9 cellular contexts compared by ENCODE assay signal in genomic region chr4:83013931-83014330, GRCh38. TPM values are rescaled to one million over a fixed set of nuclear protein-coding genes. Genes with fewer than 3 reads are reported as not detected.
DNase-seq lines count a peak whose midpoint lies in the region; ATAC-seq and TF ChIP-seq lines count a peak whose summit lies in the region.
"Had no signal": no experiment of that assay in that cellular context is flagged by ENCODE, and none has a peak within 500 bp of the region (broad histone marks: within the 10 kb centered on the region; RNA-seq: fewer than 3 reads in every experiment).

No MANE protein-coding gene starts in this region.

- DNase-seq in CD8-positive, alpha-beta T cell, result no peak
- DNase-seq in breast epithelium (ENCODE audit: low spot score in 2 of 2), result no peak
- no peak for DNase-seq in neural progenitor cell (ENCODE audit: low spot score)
- DNase-seq in NCI-H187 treated with DMSO at 0.1 percent for 48 hours (lab: John Stamatoyannopoulos, UW), result no peak
- no peak for DNase-seq in dedifferentiated amniotic fluid mesenchymal stem cell (ENCODE audit: extremely low spot score)
- no peak for DNase-seq in effector CD8-positive, alpha-beta T cell (lab: John Stamatoyannopoulos, UW)
- DNase-seq in mesenteric fat pad (ENCODE audit: low spot score), result no peak
- DNase-seq: activated CD4-positive, alpha-beta T cell treated with anti-CD3 and anti-CD28 coated beads for 48 hours had no signal

- no peak overlapping the region for H3K9ac ChIP-seq in neural progenitor cell

- no peaks in the 10 kb centered on the region for H3K36me3 ChIP-seq in CD8-positive, alpha-beta T cell (ENCODE audit: insufficient read depth, low read length)
- no peaks in the 10 kb centered on the region for H3K36me3 ChIP-seq in KOPT-K1 (ENCODE audit: insufficient read depth, low read length)
- no peaks in the 10 kb centered on the region for H3K36me3 ChIP-seq in breast epithelium
- no peaks in the 10 kb centered on the region for H3K36me3 ChIP-seq in neural progenitor cell

- H3F3A ChIP-seq in neural progenitor cell (ENCODE audit: low read depth), result peaks cover 13% of the 10 kb centered on the region

- H3K4me3 ChIP-seq in CD8-positive, alpha-beta T cell (ENCODE audit: low read depth, low read length), result no peak overlapping the region
- H3K4me3 ChIP-seq in breast epithelium (peak overlapping the region in 2 of 3 donors; percentile 75 to 80), neural progenitor cell (no peak overlapping the region)

- intact Hi-C loops in CD8-positive, alpha-beta T cell (cut with DNase I, micrococcal nuclease), result loop anchor here (1.0 to 10.0 kb wide), 10 partner anchors 20 to 727 kb away; partner anchors contain the start of genes PLAC8 (in 2 of the 2), THAP9 (in 2 of the 2), ABRAXAS1 (in 1 of the 2) and COQ2 (in 1 of the 2)
- intact Hi-C loops in breast epithelium (cut with DNase I; ENCODE audit: low total_unique reads), result no loop called here

- no peaks in the 10 kb centered on the region for H3K9me3 Mint-ChIP-seq in CD8-positive, alpha-beta T cell
- H3K9me3 Mint-ChIP-seq in neural progenitor cell, result no peaks in the 10 kb centered on the region

- no peak for ATAC-seq in CD8-positive, alpha-beta T cell

- peaks cover 11% of the 10 kb centered on the region for H3K36me3 Mint-ChIP-seq in CD8-positive, alpha-beta T cell
- no peaks in the 10 kb centered on the region for H3K36me3 Mint-ChIP-seq in neural progenitor cell

- POLR2A ChIA-PET in CD8-positive, alpha-beta T cell (lab: Charles Lee), result interaction anchor here (0.8 to 4.6 kb wide), 5 partner anchors 18 to 584 kb away, joined by 3 to 49 read pairs (median 6); partner anchors contain the start of genes COPS4 and HNRNPDL

- TF ChIP-seq POLR2A in breast epithelium (IDR thresholded peaks at IDR 0.05), result no peak

- no peaks in the 10 kb centered on the region for H3K27me3 Mint-ChIP-seq in CD8-positive, alpha-beta T cell (ENCODE audit: low read depth)
- H3K27me3 Mint-ChIP-seq in neural progenitor cell (ENCODE audit: insufficient read depth, low read depth), result peaks cover 3% of the 10 kb centered on the region

- H3K27ac Mint-ChIP-seq in CD8-positive, alpha-beta T cell, result no peak overlapping the region
- peak overlapping the region; percentile 7 for H3K27ac Mint-ChIP-seq in neural progenitor cell

- H2AFZ ChIP-seq in neural progenitor cell (replicated peaks), result peak overlapping the region; percentile 91

- no peaks in the 10 kb centered on the region for H3K9me3 ChIP-seq in CD8-positive, alpha-beta T cell (ENCODE audit: low read length)
- H3K9me3 ChIP-seq in KOPT-K1 (ENCODE audit: insufficient read depth, low read length, poor library complexity, severe bottlenecking), result no peaks in the 10 kb centered on the region
- H3K9me3 ChIP-seq in breast epithelium, result no peaks in the 10 kb centered on the region
- no peaks in the 10 kb centered on the region for H3K9me3 ChIP-seq in neural progenitor cell (ENCODE audit: low read depth)

- H3K4me2 ChIP-seq in neural progenitor cell, result no peak overlapping the region

- no peaks in the 10 kb centered on the region for H3K27me3 ChIP-seq in CD8-positive, alpha-beta T cell (ENCODE audit: insufficient read depth, low read length)
- H3K27me3 ChIP-seq in breast epithelium (no peaks in the 10 kb centered on the region), neural progenitor cell (peaks cover 15% of the 10 kb centered on the region)

- peaks cover 25% of the 10 kb centered on the region for H3K4me1 ChIP-seq in CD8-positive, alpha-beta T cell (ENCODE audit: insufficient read depth, low read length)
- H3K4me1 ChIP-seq in breast epithelium, result no peaks in the 10 kb centered on the region
- peaks cover 18% of the 10 kb centered on the region for H3K4me1 ChIP-seq in neural progenitor cell

- peaks cover 22% of the 10 kb centered on the region for H3K79me2 ChIP-seq in neural progenitor cell (ENCODE audit: low read depth)

- peak overlapping the region; percentile 90 for H3K4me3 Mint-ChIP-seq in CD8-positive, alpha-beta T cell
- peak overlapping the region; percentile 86 for H3K4me3 Mint-ChIP-seq in neural progenitor cell

- CTCF ChIA-PET in CD8-positive, alpha-beta T cell (lab: Charles Lee), result interaction anchor here (1.3 to 2.5 kb wide), 3 partner anchors 21 to 585 kb away, joined by 3 to 10 read pairs (median 5); partner anchors contain the start of gene COPS4

- H3K27ac ChIP-seq in CD8-positive, alpha-beta T cell (ENCODE audit: low read depth, low read length), result no peak overlapping the region
- H3K27ac ChIP-seq in KOPT-K1 (ENCODE audit: low read depth, low read length, poor library complexity, severe bottlenecking) (peak overlapping the region; percentile 88), breast epithelium (peak overlapping the region; percentile 89), neural progenitor cell (no peak overlapping the region)

- H4K20me1 ChIP-seq in neural progenitor cell (ENCODE audit: low read depth), result no peaks in the 10 kb centered on the region

- TF ChIP-seq CTCF in CD8-positive, alpha-beta T cell (IDR thresholded peaks at IDR 0.05), result no peak
- TF ChIP-seq CTCF in breast epithelium (IDR thresholded peaks at IDR 0.05) (no peak), neural progenitor cell (IDR thresholded peaks at IDR 0.05) (no peak)

- peaks cover 35% of the 10 kb centered on the region for H3K4me1 Mint-ChIP-seq in CD8-positive, alpha-beta T cell (ENCODE audit: low read depth)
- peaks cover 24% of the 10 kb centered on the region for H3K4me1 Mint-ChIP-seq in neural progenitor cell

RNA-seq across cellular contexts. Expression of gene LIN54, which starts 3.3 kb away (rescaled TPM):
- 10 to 100 TPM; 10.2 to 10.6 TPM for total RNA-seq in CD8-positive, alpha-beta T cell
- total RNA-seq in breast epithelium (10 to 100 TPM in 2 of 3 donors, 1 to 10 TPM in 1; 9.8 to 14.0 (median 11.7) TPM), neural progenitor cell (ENCODE audit: low replicate concordance) (18.1 and 27.4 TPM in 2 replicates), mesenteric fat pad (8.1 TPM)

RNA-seq across cellular contexts. Expression of gene COPS4, which starts 21.1 kb away (rescaled TPM):
- 10 to 100 TPM; 32.2 to 35.2 TPM for total RNA-seq in CD8-positive, alpha-beta T cell
- total RNA-seq in breast epithelium (10 to 100 TPM; 55.8 to 67.9 (median 56.4) TPM), neural progenitor cell (ENCODE audit: low replicate concordance) (73.9 and 92.4 TPM in 2 replicates), mesenteric fat pad (31.3 TPM)

Comparison
In these comparisons a context has a peak if more than half of its experiments do, and no peak if none do; other contexts are left out.
1. H3K27ac ChIP-seq: peak in KOPT-K1 (single experiment) and breast epithelium (2 of 2); none in CD8-positive, alpha-beta T cell (single experiment) and neural progenitor cell (single experiment).
2. H3K4me3 ChIP-seq: peak in breast epithelium (2 of 3); none in CD8-positive, alpha-beta T cell (single experiment) and neural progenitor cell (single experiment).